In genomic region chr10:61447127-61447526, GRCh38 we compare ENCODE assay signal across 23 cellular contexts. TPM values are rescaled to one million over a fixed set of nuclear protein-coding genes. Genes with fewer than 3 reads are reported as not detected.
"Had no signal": no experiment of that assay in that cellular context is flagged by ENCODE, and none has a peak within 500 bp of the region (broad histone marks: within the 10 kb centered on the region; RNA-seq: fewer than 3 reads in every experiment).

No MANE protein-coding gene starts in this region.

- H3K4me3 ChIP-seq: cardiac muscle cell, left lung, lung, ovary, psoas muscle, right atrium auricular region, spleen, thoracic aorta, upper lobe of left lung had no signal

- H3K36me3 Mint-ChIP-seq: activated CD4-positive, alpha-beta memory T cell treated with anti-CD3 and anti-CD28 coated beads for 36 hours; activated naive CD8-positive, alpha-beta T cell treated with anti-CD3 and anti-CD28 coated beads for 36 hours; naive thymus-derived CD8-positive, alpha-beta T cell had no signal

- ATAC-seq: left lung; naive thymus-derived CD8-positive, alpha-beta T cell; psoas muscle; T-helper 17 cell had no signal

- H3K36me3 ChIP-seq: cardiac muscle cell, left lung, ovary, right atrium auricular region, spleen, thoracic aorta, upper lobe of left lung had no signal

- H3K4me1 Mint-ChIP-seq: activated naive CD8-positive, alpha-beta T cell treated with anti-CD3 and anti-CD28 coated beads for 36 hours had no signal

- H3K27ac ChIP-seq: cardiac muscle cell, left lung, ovary, psoas muscle, right atrium auricular region, thoracic aorta, upper lobe of left lung had no signal

- H3K4me3 Mint-ChIP-seq: activated B cell treated with CpG ODN at 0.5 μM for 24 hours; activated CD4-positive, alpha-beta memory T cell treated with anti-CD3 and anti-CD28 coated beads for 36 hours; activated naive CD8-positive, alpha-beta T cell treated with anti-CD3 and anti-CD28 coated beads for 36 hours; dendritic cell treated with granulocyte-macrophage colony-stimulating factor and Interleukin-4, amounts not matched to agents 40 ng/mL and 50 ng/mL, for 4 days; naive thymus-derived CD8-positive, alpha-beta T cell; T-helper 17 cell had no signal

- DNase-seq: activated B cell treated with CpG ODN at 0.5 μM for 24 hours; activated CD4-positive, alpha-beta memory T cell treated with anti-CD3 and anti-CD28 coated beads for 36 hours; activated CD4-positive, alpha-beta T cell treated with anti-CD3 and anti-CD28 coated beads for 4 hours; activated naive CD4-positive, alpha-beta T cell treated with Interleukin-2 at 50 U/mL for 16 hours; activated naive CD8-positive, alpha-beta T cell treated with anti-CD3 and anti-CD28 coated beads for 36 hours; activated T-cell treated with anti-CD3 and anti-CD28 coated beads, Interleukin-2, amount 50 U/mL, for 48 hours; amniotic stem cell; effector CD4-positive, alpha-beta T cell; foreskin fibroblast; naive thymus-derived CD8-positive, alpha-beta T cell; ovary; psoas muscle; spleen; stimulated activated CD4-positive, alpha-beta T cell treated with anti-CD3 and anti-CD28 coated beads, Interleukin-4, amount 100 ng/mL, for 1 hour; stimulated activated naive CD4-positive, alpha-beta T cell; T-helper 17 cell had no signal

- H3K27ac Mint-ChIP-seq: activated B cell treated with CpG ODN at 0.5 μM for 24 hours; activated CD4-positive, alpha-beta memory T cell treated with anti-CD3 and anti-CD28 coated beads for 36 hours; activated naive CD8-positive, alpha-beta T cell treated with anti-CD3 and anti-CD28 coated beads for 36 hours; dendritic cell treated with granulocyte-macrophage colony-stimulating factor and Interleukin-4, amounts not matched to agents 40 ng/mL and 50 ng/mL, for 4 days; naive thymus-derived CD8-positive, alpha-beta T cell; T-helper 17 cell had no signal

- H3K9me3 ChIP-seq: left lung, ovary, psoas muscle, right atrium auricular region, spleen, thoracic aorta, upper lobe of left lung had no signal

- H3K27me3 ChIP-seq: ovary, upper lobe of left lung had no signal

- H3K9me3 Mint-ChIP-seq: activated B cell treated with CpG ODN at 0.5 μM for 24 hours; activated CD4-positive, alpha-beta memory T cell treated with anti-CD3 and anti-CD28 coated beads for 36 hours; activated naive CD8-positive, alpha-beta T cell treated with anti-CD3 and anti-CD28 coated beads for 36 hours; dendritic cell treated with granulocyte-macrophage colony-stimulating factor and Interleukin-4, amounts not matched to agents 40 ng/mL and 50 ng/mL, for 4 days; naive thymus-derived CD8-positive, alpha-beta T cell had no signal

RNA-seq across cellular contexts. Expression of gene TMEM26, which starts 6.1 kb away (rescaled TPM):
- total RNA-seq: activated B cell treated with CpG ODN at 0.5 μM for 24 hours; activated CD4-positive, alpha-beta memory T cell treated with anti-CD3 and anti-CD28 coated beads for 36 hours; activated naive CD8-positive, alpha-beta T cell treated with anti-CD3 and anti-CD28 coated beads for 36 hours; naive thymus-derived CD8-positive, alpha-beta T cell; T-helper 17 cell had no signal
- polyA plus RNA-seq: naive thymus-derived CD8-positive, alpha-beta T cell had no signal
